ENCODE assay signal across 8 cellular contexts in genomic region chrX:72309297-72310071, GRCh38. TPM values are rescaled to one million over a fixed set of nuclear protein-coding genes. Genes with fewer than 3 reads are reported as not detected.
DNase-seq lines count a peak whose midpoint lies in the region; ATAC-seq and TF ChIP-seq lines count a peak whose summit lies in the region.

No MANE protein-coding gene starts in this region.

- H3K36me3 ChIP-seq in mesenchymal stem cell (ENCODE audit: control insufficient read depth in 1 of 2, insufficient read depth in 2 of 2, low read depth in 1 of 2, low read length in 2 of 2) (no peaks in the 10 kb centered on the region), uterus (no peaks in the 10 kb centered on the region)
- H3K36me3 ChIP-seq in effector memory CD4-positive, alpha-beta T cell (ENCODE audit: control insufficient read depth, insufficient read depth, low read length), result no peaks in the 10 kb centered on the region

- TF ChIP-seq CTCF in chondrocyte (IDR thresholded peaks at IDR 0.05) (no peak), uterus (IDR thresholded peaks at IDR 0.05) (no peak)

- H3K4ac ChIP-seq in mesenchymal stem cell (ENCODE audit: low read depth in 1 of 2, low read length in 2 of 2), result no peak overlapping the region

- no peak overlapping the region for H2BK120ac ChIP-seq in mesenchymal stem cell (ENCODE audit: low read depth, low read length)

- no peak overlapping the region for H2AK5ac ChIP-seq in mesenchymal stem cell (ENCODE audit: low read length, severe bottlenecking)

- WGBS in mesenchymal stem cell, result 32% methylated on average over 8 of the region's 15 CpGs

- no peak for TF ChIP-seq POLR2A in uterus (IDR thresholded peaks at IDR 0.05)

- H2BK15ac ChIP-seq in mesenchymal stem cell (ENCODE audit: low read depth, poor library complexity, severe bottlenecking), result no peak overlapping the region

- DNase-seq in Right ventricle myocardium superior (no peak), Right ventricle myocardium inferior (ENCODE audit: missing footprints) (no peak), chondrocyte (ENCODE audit: low spot score) (no peak), mesenchymal stem cell (no peak), uterus (no peak)
- no peak for DNase-seq in effector memory CD4-positive, alpha-beta T cell

- H3K4me3 ChIP-seq in mesenchymal stem cell (ENCODE audit: insufficient read depth in 1 of 2, low read depth in 1 of 2, low read length in 2 of 2) (peak overlapping the region in 1 of 2 experiments; percentile 65), uterus (peak overlapping the region; percentile 8 to 27)
- no peak overlapping the region for H3K4me3 ChIP-seq in effector memory CD4-positive, alpha-beta T cell (ENCODE audit: insufficient read depth, low read depth, low read length, poor library complexity, severe bottlenecking)

- no peaks in the 10 kb centered on the region for H3K79me1 ChIP-seq in mesenchymal stem cell (replicated peaks; ENCODE audit: low read length, poor library complexity, severe bottlenecking)

- H3K4me2 ChIP-seq in mesenchymal stem cell (ENCODE audit: low read length, poor library complexity, severe bottlenecking), result peak overlapping the region; percentile 88

- no peak overlapping the region for H4K91ac ChIP-seq in mesenchymal stem cell (ENCODE audit: low read length)

- peaks cover 19% of the 10 kb centered on the region for H3K4me1 ChIP-seq in mesenchymal stem cell (ENCODE audit: control insufficient read depth, insufficient read depth, low read depth, low read length)
- H3K4me1 ChIP-seq in uterus, result peaks cover 0 to 13% of the 10 kb centered on the region in 2 donors
- peaks cover 28% of the 10 kb centered on the region for H3K4me1 ChIP-seq in effector memory CD4-positive, alpha-beta T cell (ENCODE audit: control insufficient read depth, insufficient read depth, low read length, poor library complexity, severe bottlenecking)

- peak overlapping the region; percentile 64 for H3K4me3 Mint-ChIP-seq in chondrocyte (ENCODE audit: unreplicated experiment)

- peaks cover 15% of the 10 kb centered on the region for H3K27me3 Mint-ChIP-seq in chondrocyte (ENCODE audit: low read depth)

- H3K4me1 Mint-ChIP-seq in chondrocyte (ENCODE audit: low read depth), result peaks cover 21% of the 10 kb centered on the region

- no peaks in the 10 kb centered on the region for H3K9me3 Mint-ChIP-seq in chondrocyte (ENCODE audit: low read depth)

- H3K27me3 ChIP-seq in mesenchymal stem cell (ENCODE audit: control insufficient read depth in 1 of 2, insufficient read depth in 1 of 2, low read length in 2 of 2), result peaks cover 33 to 89% of the 10 kb centered on the region in 2 experiments
- peaks cover 8 to 19% of the 10 kb centered on the region in 2 donors for H3K27me3 ChIP-seq in uterus
- H3K27me3 ChIP-seq in effector memory CD4-positive, alpha-beta T cell (replicated peaks; ENCODE audit: control insufficient read depth, insufficient read depth, low read length, poor library complexity, severe bottlenecking), result peaks cover 50% of the 10 kb centered on the region

- H3K27ac Mint-ChIP-seq in chondrocyte (ENCODE audit: unreplicated experiment), result no peak overlapping the region

- no peak overlapping the region for H3K23ac ChIP-seq in mesenchymal stem cell (ENCODE audit: low read length in 2 of 2)

- peak overlapping the region in 1 of 2 experiments; percentile 76 for H3K18ac ChIP-seq in mesenchymal stem cell (ENCODE audit: low read depth in 1 of 2, low read length in 2 of 2)

- no peak overlapping the region for H3K14ac ChIP-seq in mesenchymal stem cell (ENCODE audit: low read length in 2 of 2)

- peak overlapping the region; percentile 14 for H2AFZ ChIP-seq in mesenchymal stem cell (ENCODE audit: low read depth, low read length)

- H3K27ac ChIP-seq in mesenchymal stem cell (ENCODE audit: low read length, poor library complexity, severe bottlenecking) (no peak overlapping the region), uterus (no peak overlapping the region)
- no peak overlapping the region for H3K27ac ChIP-seq in effector memory CD4-positive, alpha-beta T cell (ENCODE audit: insufficient read depth, low read length, poor library complexity, severe bottlenecking)

- intact Hi-C loops in Right ventricle myocardium superior (cut with DNase I) (no loop called here), Right ventricle myocardium inferior (cut with DNase I) (loop anchor here (5.0 kb wide), 1 partner anchor 228 kb away; no protein-coding TSS in a partner anchor), uterus (cut with DNase I; ENCODE audit: low total_unique reads) (no loop called here)

- H3K36me3 Mint-ChIP-seq in chondrocyte (ENCODE audit: low read depth), result no peaks in the 10 kb centered on the region

- no peaks in the 10 kb centered on the region for H3K9me3 ChIP-seq in mesenchymal stem cell (ENCODE audit: control insufficient read depth, low read length)
- H3K9me3 ChIP-seq in uterus, result no peaks in the 10 kb centered on the region
- H3K9me3 ChIP-seq in effector memory CD4-positive, alpha-beta T cell (ENCODE audit: control insufficient read depth, low read length), result no peaks in the 10 kb centered on the region

- no peak overlapping the region for H3K9ac ChIP-seq in mesenchymal stem cell (ENCODE audit: low read length)

- no peak overlapping the region for H2BK5ac ChIP-seq in mesenchymal stem cell (ENCODE audit: low read depth, low read length, poor library complexity, severe bottlenecking)

- no peak overlapping the region for H2BK12ac ChIP-seq in mesenchymal stem cell (ENCODE audit: low read length in 2 of 2)

- ATAC-seq in Right ventricle myocardium superior (ENCODE audit: poor library complexity) (peak; percentile 33), Right ventricle myocardium inferior (no peak), GM19395 (IDR thresholded peaks at IDR 0.05; ENCODE audit: unreplicated experiment) (no peak), HG02759 (IDR thresholded peaks at IDR 0.05; ENCODE audit: unreplicated experiment) (no peak)

- peak overlapping the region; percentile 30 for H4K8ac ChIP-seq in mesenchymal stem cell (ENCODE audit: low read length)

RNA-seq across cellular contexts. Expression of gene CITED1, which starts 3.8 kb away (rescaled TPM):
- total RNA-seq in Right ventricle myocardium superior (not detected), Right ventricle myocardium inferior (not detected), chondrocyte (0.68 to 0.77 TPM (median 0.77 TPM) in 3 replicates), uterus (10 to 100 TPM in 1 of 4 donors, not detected in 3; 14.5 TPM)
- 0.18 TPM for polyA plus RNA-seq in mesenchymal stem cell (2013, experiment 1 of 2)
- polyA plus RNA-seq in mesenchymal stem cell (2013, experiment 2 of 2), result 0.29 TPM

RNA-seq across cellular contexts. Expression of gene RPS4X, which starts 32.4 kb away (rescaled TPM):
- 371 TPM for total RNA-seq in Right ventricle myocardium superior
- 417 TPM for total RNA-seq in Right ventricle myocardium inferior
- 988 to 1,163 TPM (median 1,016 TPM) in 3 replicates for total RNA-seq in chondrocyte
- polyA plus RNA-seq in mesenchymal stem cell (2013, experiment 1 of 2), result 917 TPM
- polyA plus RNA-seq in mesenchymal stem cell (2013, experiment 2 of 2), result 925 TPM
- 1,000 to 10,000 TPM; 1,378 to 1,765 (median 1,533) TPM for total RNA-seq in uterus
